8 cellular contexts compared by ENCODE assay signal in the genomic region with DNA sequence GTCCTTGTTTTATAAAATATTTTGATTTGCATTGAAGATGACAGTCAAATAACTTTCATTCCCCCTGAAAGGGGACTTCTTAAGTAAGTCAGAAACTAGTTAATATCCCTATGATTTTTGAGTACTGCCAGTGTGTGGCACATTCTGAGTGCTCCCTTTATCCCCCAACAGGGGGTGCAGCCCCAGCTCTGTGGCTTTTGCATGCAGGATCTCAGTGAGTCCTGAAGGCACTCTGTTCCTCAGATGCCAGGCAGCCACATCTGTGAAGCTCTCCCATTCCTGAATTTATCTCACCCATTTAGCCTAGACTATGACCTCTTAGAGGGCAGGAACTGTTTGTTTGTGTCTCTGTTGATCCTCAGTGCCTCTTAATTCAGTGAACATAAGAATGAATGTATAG.
DNase-seq lines count a peak whose midpoint lies in the region; ATAC-seq and TF ChIP-seq lines count a peak whose summit lies in the region.

No MANE protein-coding gene starts in this region.

- H2BK120ac ChIP-seq in H9 (ENCODE audit: low read depth, low read length, poor library complexity, severe bottlenecking) = no peak overlapping the region

- H3K79me2 ChIP-seq in H9 (ENCODE audit: insufficient read depth, low read length) = no peaks in the 10 kb centered on the region

- no peak overlapping the region for H3K27ac ChIP-seq in CD4-positive, alpha-beta T cell (ENCODE audit: low read depth, low read length)
- H3K27ac ChIP-seq in H9 (ENCODE audit: insufficient read length, low read depth, low read length) = no peak overlapping the region

- no peaks in the 10 kb centered on the region for H3K9me3 Mint-ChIP-seq in CD4-positive, alpha-beta T cell
- no peaks in the 10 kb centered on the region for H3K9me3 Mint-ChIP-seq in H9

- no peaks in the 10 kb centered on the region for H3K23me2 ChIP-seq in H9 (ENCODE audit: insufficient read length, low read depth, low read length, poor library complexity, severe bottlenecking)

- no peaks in the 10 kb centered on the region for H3K4me1 ChIP-seq in H9 (ENCODE audit: insufficient read depth, low read length)

- H2AK5ac ChIP-seq in H9 (ENCODE audit: insufficient read length, low read length) = no peak overlapping the region

- H3K14ac ChIP-seq in H9 (ENCODE audit: insufficient read depth, low read length) = no peak overlapping the region

- H3K23ac ChIP-seq in H9 (ENCODE audit: insufficient read length, low read depth, low read length) = no peak overlapping the region

- no peaks in the 10 kb centered on the region for H4K20me1 ChIP-seq in H9 (ENCODE audit: control insufficient read depth, insufficient read depth, insufficient read length)

- no peak for ATAC-seq in CD4-positive, alpha-beta T cell (ENCODE audit: poor library complexity)
- ATAC-seq in SK-N-SH treated with all-trans-retinoic acid at 6 μM for 48 hours (peak; percentile 88), GM18909 (IDR thresholded peaks at IDR 0.05; ENCODE audit: poor library complexity, unreplicated experiment) (no peak), GM21526 (IDR thresholded peaks at IDR 0.05; ENCODE audit: low FRiP score, unreplicated experiment) (no peak)

- no peak overlapping the region for H2BK20ac ChIP-seq in H9 (ENCODE audit: low read depth, low read length, poor library complexity, severe bottlenecking)

- no peak overlapping the region for H4K5ac ChIP-seq in H9 (ENCODE audit: insufficient read length, low read depth, low read length)

- H3T11ph ChIP-seq in H9 (ENCODE audit: low read length) = no peak overlapping the region

- no peaks in the 10 kb centered on the region for H3K27me3 Mint-ChIP-seq in CD4-positive, alpha-beta T cell
- H3K27me3 Mint-ChIP-seq in H9 (ENCODE audit: low read depth) = no peaks in the 10 kb centered on the region

- POLR2A ChIA-PET in CD4-positive, alpha-beta T cell (lab: Charles Lee) = no interaction called here

- H4K91ac ChIP-seq in H9 (ENCODE audit: insufficient read length, low read depth, low read length) = no peak overlapping the region

- H2BK15ac ChIP-seq in H9 (ENCODE audit: low read depth, low read length) = no peak overlapping the region

- intact Hi-C loops in CD4-positive, alpha-beta T cell (cut with DNase I, micrococcal nuclease) = loop anchor here in 1 of 2 experiments (10.0 kb wide), 1 partner anchor 192 kb away; no protein-coding TSS in a partner anchor

- no peak overlapping the region for H2BK12ac ChIP-seq in H9 (ENCODE audit: insufficient read length, low read depth, low read length)

- no peak overlapping the region for H2BK5ac ChIP-seq in H9 (ENCODE audit: insufficient read length, low read length)

- H3K4ac ChIP-seq in H9 (ENCODE audit: low read depth, low read length) = no peak overlapping the region

- no peak for DNase-seq in CD4-positive, alpha-beta T cell
- DNase-seq in H9 = peak; percentile 52
- peak; percentile 38 for DNase-seq in iPS-NIHi11 (ENCODE audit: low spot score)
- no peak for DNase-seq in NCI-H226
- DNase-seq in superior temporal gyrus (ENCODE audit: extremely low spot score) = no peak

- no peaks in the 10 kb centered on the region for H3K9me3 ChIP-seq in CD4-positive, alpha-beta T cell (ENCODE audit: control insufficient read depth, low read length)
- H3K9me3 ChIP-seq in H9 (ENCODE audit: control insufficient read depth, low read depth, low read length) = no peaks in the 10 kb centered on the region

- H3K9ac ChIP-seq in H9 (ENCODE audit: extremely low read depth, insufficient read length, low read length) = no peak overlapping the region

- no peak overlapping the region for H3K18ac ChIP-seq in H9 (ENCODE audit: insufficient read length, low read depth, low read length)

- no peak overlapping the region for H3K4me3 Mint-ChIP-seq in CD4-positive, alpha-beta T cell
- H3K4me3 Mint-ChIP-seq in H9 = no peak overlapping the region

- CTCF ChIA-PET in CD4-positive, alpha-beta T cell (lab: Charles Lee) = interaction anchor here (1.0 to 1.8 kb wide), 2 partner anchors 18 to 191 kb away, joined by 4 read pairs; no protein-coding TSS in a partner anchor

- H2AFZ ChIP-seq in H9 (ENCODE audit: low read length) = no peak overlapping the region

- peaks cover 26% of the 10 kb centered on the region for H3K4me1 Mint-ChIP-seq in CD4-positive, alpha-beta T cell (ENCODE audit: low read depth)
- H3K4me1 Mint-ChIP-seq in H9 = peaks cover 3% of the 10 kb centered on the region in 2 experiments; a peak in 2 of 4 replicates

- no peaks in the 10 kb centered on the region for H3K27me3 ChIP-seq in CD4-positive, alpha-beta T cell (ENCODE audit: control insufficient read depth, insufficient read depth, low read length)
- H3K27me3 ChIP-seq in H9 (ENCODE audit: insufficient read depth, low read length) = no peaks in the 10 kb centered on the region

- peak; percentile 24 for TF ChIP-seq CTCF in CD4-positive, alpha-beta T cell (IDR thresholded peaks at IDR 0.05)
- peak; percentile 79 for TF ChIP-seq CTCF in H9 (conservative IDR thresholded peaks at IDR 0.05)

- H3K79me1 ChIP-seq in H9 (ENCODE audit: insufficient read depth, low read depth, low read length, poor library complexity, severe bottlenecking) = no peaks in the 10 kb centered on the region

- no peak overlapping the region for H3K27ac Mint-ChIP-seq in CD4-positive, alpha-beta T cell
- no peak overlapping the region for H3K27ac Mint-ChIP-seq in H9

- H4K8ac ChIP-seq in H9 (replicated peaks; ENCODE audit: insufficient read length, low read depth, low read length) = no peak overlapping the region

- H3K56ac ChIP-seq in H9 (ENCODE audit: insufficient read length, low read depth, low read length) = no peak overlapping the region

- H3K4me2 ChIP-seq in H9 (ENCODE audit: insufficient read depth, insufficient read length, low read length) = no peak overlapping the region

- H3K36me3 Mint-ChIP-seq in CD4-positive, alpha-beta T cell (ENCODE audit: low read depth) = peaks cover 6% of the 10 kb centered on the region
- no peaks in the 10 kb centered on the region; a peak in 1 of 7 replicates for H3K36me3 Mint-ChIP-seq in H9 (ENCODE audit: insufficient read depth in 1 of 3, low read depth in 3 of 3)

TF ChIP-seq in SK-N-SH treated with all-trans-retinoic acid at 6 μM for 48 hours, 23 proteins besides CTCF, POLR2A, EP300 and RAD21:
- TF ChIP-seq, protein P1, sequence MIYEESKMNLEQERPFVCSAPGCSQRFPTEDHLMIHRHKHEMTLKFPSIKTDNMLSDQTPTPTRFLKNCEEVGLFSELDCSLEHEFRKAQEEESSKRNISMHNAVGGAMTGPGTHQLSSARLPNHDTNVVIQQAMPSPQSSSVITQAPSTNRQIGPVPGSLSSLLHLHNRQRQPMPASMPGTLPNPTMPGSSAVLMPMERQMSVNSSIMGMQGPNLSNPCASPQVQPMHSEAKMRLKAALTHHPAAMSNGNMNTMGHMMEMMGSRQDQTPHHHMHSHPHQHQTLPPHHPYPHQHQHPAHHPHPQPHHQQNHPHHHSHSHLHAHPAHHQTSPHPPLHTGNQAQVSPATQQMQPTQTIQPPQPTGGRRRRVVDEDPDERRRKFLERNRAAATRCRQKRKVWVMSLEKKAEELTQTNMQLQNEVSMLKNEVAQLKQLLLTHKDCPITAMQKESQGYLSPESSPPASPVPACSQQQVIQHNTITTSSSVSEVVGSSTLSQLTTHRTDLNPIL (CRISPR knock-in tag; IDR thresholded peaks at IDR 0.05; ENCODE audit: low read depth) = no peak
- TF ChIP-seq, protein P2, sequence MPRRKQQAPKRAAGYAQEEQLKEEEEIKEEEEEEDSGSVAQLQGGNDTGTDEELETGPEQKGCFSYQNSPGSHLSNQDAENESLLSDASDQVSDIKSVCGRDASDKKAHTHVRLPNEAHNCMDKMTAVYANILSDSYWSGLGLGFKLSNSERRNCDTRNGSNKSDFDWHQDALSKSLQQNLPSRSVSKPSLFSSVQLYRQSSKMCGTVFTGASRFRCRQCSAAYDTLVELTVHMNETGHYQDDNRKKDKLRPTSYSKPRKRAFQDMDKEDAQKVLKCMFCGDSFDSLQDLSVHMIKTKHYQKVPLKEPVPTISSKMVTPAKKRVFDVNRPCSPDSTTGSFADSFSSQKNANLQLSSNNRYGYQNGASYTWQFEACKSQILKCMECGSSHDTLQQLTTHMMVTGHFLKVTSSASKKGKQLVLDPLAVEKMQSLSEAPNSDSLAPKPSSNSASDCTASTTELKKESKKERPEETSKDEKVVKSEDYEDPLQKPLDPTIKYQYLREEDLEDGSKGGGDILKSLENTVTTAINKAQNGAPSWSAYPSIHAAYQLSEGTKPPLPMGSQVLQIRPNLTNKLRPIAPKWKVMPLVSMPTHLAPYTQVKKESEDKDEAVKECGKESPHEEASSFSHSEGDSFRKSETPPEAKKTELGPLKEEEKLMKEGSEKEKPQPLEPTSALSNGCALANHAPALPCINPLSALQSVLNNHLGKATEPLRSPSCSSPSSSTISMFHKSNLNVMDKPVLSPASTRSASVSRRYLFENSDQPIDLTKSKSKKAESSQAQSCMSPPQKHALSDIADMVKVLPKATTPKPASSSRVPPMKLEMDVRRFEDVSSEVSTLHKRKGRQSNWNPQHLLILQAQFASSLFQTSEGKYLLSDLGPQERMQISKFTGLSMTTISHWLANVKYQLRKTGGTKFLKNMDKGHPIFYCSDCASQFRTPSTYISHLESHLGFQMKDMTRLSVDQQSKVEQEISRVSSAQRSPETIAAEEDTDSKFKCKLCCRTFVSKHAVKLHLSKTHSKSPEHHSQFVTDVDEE (CRISPR knock-in tag; IDR thresholded peaks at IDR 0.05) = no peak
- no peak for TF ChIP-seq TOX (CRISPR knock-in tag; IDR thresholded peaks at IDR 0.05; ENCODE audit: borderline replicate concordance)
- TF ChIP-seq ZNF565 (CRISPR knock-in tag; conservative IDR thresholded peaks at IDR 0.05; ENCODE audit: low read depth) = no peak
- TF ChIP-seq, protein P3, sequence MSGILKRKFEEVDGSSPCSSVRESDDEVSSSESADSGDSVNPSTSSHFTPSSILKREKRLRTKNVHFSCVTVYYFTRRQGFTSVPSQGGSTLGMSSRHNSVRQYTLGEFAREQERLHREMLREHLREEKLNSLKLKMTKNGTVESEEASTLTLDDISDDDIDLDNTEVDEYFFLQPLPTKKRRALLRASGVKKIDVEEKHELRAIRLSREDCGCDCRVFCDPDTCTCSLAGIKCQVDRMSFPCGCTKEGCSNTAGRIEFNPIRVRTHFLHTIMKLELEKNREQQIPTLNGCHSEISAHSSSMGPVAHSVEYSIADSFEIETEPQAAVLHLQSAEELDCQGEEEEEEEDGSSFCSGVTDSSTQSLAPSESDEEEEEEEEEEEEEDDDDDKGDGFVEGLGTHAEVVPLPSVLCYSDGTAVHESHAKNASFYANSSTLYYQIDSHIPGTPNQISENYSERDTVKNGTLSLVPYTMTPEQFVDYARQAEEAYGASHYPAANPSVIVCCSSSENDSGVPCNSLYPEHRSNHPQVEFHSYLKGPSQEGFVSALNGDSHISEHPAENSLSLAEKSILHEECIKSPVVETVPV (CRISPR knock-in tag; IDR thresholded peaks at IDR 0.05) = no peak
- no peak for TF ChIP-seq ZC3H10 (CRISPR knock-in tag; IDR thresholded peaks at IDR 0.05)
- no peak for TF ChIP-seq BACH2 (CRISPR knock-in tag; IDR thresholded peaks at IDR 0.05; ENCODE audit: borderline replicate concordance)

Comparison
In these comparisons a context has a peak if more than half of its experiments do, and no peak if none do; other contexts are left out.
1. DNase-seq: peak in H9 (single experiment) and iPS-NIHi11 (single experiment); none in CD4-positive, alpha-beta T cell (0 of 10), NCI-H226 (single experiment) and superior temporal gyrus (single experiment).